1 cellular context compared by ENCODE assay signal in the genomic region with DNA sequence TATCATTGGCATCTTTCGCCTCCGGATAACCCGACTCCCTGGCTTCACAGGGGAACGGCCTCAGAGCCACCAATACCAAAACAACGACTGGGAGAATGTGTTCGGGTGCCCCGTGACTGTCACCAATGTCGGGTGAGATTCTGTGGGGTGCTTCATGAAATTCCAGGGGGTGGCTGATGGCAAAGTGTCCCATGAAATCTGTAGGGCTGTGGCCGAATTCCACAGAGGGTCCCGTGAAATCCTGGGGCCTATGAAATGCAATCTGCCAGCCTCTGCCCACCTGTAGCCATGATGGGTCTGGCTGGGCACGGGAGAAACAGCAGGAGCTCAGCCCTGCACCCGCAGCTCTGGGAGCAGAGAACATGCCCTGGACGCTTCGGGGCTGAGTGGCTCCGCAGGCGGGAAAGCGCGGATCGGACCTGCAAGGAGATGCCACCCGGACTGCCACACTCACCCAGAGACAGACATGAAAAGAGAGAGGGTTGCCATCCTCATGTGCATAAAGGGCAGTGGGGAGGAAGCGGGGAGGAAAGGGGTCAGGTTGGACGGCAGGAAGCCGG.
TF ChIP-seq lines count a peak whose summit lies in the region.

No MANE protein-coding gene starts in this region.

TF ChIP-seq in H1, 55 proteins besides CTCF, POLR2A, EP300 and RAD21 (continued from another document):
- TF ChIP-seq, protein P1, sequence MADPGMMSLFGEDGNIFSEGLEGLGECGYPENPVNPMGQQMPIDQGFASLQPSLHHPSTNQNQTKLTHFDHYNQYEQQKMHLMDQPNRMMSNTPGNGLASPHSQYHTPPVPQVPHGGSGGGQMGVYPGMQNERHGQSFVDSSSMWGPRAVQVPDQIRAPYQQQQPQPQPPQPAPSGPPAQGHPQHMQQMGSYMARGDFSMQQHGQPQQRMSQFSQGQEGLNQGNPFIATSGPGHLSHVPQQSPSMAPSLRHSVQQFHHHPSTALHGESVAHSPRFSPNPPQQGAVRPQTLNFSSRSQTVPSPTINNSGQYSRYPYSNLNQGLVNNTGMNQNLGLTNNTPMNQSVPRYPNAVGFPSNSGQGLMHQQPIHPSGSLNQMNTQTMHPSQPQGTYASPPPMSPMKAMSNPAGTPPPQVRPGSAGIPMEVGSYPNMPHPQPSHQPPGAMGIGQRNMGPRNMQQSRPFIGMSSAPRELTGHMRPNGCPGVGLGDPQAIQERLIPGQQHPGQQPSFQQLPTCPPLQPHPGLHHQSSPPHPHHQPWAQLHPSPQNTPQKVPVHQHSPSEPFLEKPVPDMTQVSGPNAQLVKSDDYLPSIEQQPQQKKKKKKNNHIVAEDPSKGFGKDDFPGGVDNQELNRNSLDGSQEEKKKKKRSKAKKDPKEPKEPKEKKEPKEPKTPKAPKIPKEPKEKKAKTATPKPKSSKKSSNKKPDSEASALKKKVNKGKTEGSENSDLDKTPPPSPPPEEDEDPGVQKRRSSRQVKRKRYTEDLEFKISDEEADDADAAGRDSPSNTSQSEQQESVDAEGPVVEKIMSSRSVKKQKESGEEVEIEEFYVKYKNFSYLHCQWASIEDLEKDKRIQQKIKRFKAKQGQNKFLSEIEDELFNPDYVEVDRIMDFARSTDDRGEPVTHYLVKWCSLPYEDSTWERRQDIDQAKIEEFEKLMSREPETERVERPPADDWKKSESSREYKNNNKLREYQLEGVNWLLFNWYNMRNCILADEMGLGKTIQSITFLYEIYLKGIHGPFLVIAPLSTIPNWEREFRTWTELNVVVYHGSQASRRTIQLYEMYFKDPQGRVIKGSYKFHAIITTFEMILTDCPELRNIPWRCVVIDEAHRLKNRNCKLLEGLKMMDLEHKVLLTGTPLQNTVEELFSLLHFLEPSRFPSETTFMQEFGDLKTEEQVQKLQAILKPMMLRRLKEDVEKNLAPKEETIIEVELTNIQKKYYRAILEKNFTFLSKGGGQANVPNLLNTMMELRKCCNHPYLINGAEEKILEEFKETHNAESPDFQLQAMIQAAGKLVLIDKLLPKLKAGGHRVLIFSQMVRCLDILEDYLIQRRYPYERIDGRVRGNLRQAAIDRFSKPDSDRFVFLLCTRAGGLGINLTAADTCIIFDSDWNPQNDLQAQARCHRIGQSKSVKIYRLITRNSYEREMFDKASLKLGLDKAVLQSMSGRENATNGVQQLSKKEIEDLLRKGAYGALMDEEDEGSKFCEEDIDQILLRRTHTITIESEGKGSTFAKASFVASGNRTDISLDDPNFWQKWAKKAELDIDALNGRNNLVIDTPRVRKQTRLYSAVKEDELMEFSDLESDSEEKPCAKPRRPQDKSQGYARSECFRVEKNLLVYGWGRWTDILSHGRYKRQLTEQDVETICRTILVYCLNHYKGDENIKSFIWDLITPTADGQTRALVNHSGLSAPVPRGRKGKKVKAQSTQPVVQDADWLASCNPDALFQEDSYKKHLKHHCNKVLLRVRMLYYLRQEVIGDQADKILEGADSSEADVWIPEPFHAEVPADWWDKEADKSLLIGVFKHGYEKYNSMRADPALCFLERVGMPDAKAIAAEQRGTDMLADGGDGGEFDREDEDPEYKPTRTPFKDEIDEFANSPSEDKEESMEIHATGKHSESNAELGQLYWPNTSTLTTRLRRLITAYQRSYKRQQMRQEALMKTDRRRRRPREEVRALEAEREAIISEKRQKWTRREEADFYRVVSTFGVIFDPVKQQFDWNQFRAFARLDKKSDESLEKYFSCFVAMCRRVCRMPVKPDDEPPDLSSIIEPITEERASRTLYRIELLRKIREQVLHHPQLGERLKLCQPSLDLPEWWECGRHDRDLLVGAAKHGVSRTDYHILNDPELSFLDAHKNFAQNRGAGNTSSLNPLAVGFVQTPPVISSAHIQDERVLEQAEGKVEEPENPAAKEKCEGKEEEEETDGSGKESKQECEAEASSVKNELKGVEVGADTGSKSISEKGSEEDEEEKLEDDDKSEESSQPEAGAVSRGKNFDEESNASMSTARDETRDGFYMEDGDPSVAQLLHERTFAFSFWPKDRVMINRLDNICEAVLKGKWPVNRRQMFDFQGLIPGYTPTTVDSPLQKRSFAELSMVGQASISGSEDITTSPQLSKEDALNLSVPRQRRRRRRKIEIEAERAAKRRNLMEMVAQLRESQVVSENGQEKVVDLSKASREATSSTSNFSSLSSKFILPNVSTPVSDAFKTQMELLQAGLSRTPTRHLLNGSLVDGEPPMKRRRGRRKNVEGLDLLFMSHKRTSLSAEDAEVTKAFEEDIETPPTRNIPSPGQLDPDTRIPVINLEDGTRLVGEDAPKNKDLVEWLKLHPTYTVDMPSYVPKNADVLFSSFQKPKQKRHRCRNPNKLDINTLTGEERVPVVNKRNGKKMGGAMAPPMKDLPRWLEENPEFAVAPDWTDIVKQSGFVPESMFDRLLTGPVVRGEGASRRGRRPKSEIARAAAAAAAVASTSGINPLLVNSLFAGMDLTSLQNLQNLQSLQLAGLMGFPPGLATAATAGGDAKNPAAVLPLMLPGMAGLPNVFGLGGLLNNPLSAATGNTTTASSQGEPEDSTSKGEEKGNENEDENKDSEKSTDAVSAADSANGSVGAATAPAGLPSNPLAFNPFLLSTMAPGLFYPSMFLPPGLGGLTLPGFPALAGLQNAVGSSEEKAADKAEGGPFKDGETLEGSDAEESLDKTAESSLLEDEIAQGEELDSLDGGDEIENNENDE (IDR thresholded peaks at IDR 0.05; ENCODE audit: insufficient replicate concordance, low read length) = no peak
- TF ChIP-seq CEBPB (IDR thresholded peaks at IDR 0.05; ENCODE audit: low read depth, low read length) = no peak
- TF ChIP-seq SRF (IDR thresholded peaks at IDR 0.05; ENCODE audit: low read depth, low read length) = no peak
- no peak for TF ChIP-seq KDM5A (IDR thresholded peaks at IDR 0.05; ENCODE audit: low read length)
